ENCODE assay signal across 19 cellular contexts in genomic region chr10:78903351-78903940, GRCh38.
"Had no signal": no experiment of that assay in that cellular context is flagged by ENCODE, and none has a peak within 500 bp of the region (broad histone marks: within the 10 kb centered on the region; RNA-seq: fewer than 3 reads in every experiment).

No MANE protein-coding gene starts in this region.

- FAIRE-seq: endothelial cell of umbilical vein had no signal

- H3K27ac ChIP-seq: adrenal gland, cardiac muscle cell, ovary, testis, VCaP had no signal

- H3K36me3 ChIP-seq: adrenal gland, cardiac muscle cell, ovary had no signal

- H3K9me3 ChIP-seq: adrenal gland, ovary, testis had no signal

- ATAC-seq: activated CD4-positive, alpha-beta T cell treated with anti-CD3 and anti-CD28 coated beads for 36 hours; activated CD8-positive, alpha-beta T cell treated with anti-CD3 and anti-CD28 coated beads, Interleukin-2, amount 10 ng/mL, durations not matched to agents 7 days and 5 days; left ventricle myocardium superior; SK-N-SH treated with all-trans-retinoic acid at 6 μM for 48 hours had no signal

- H3K4me3 ChIP-seq: adrenal gland, cardiac muscle cell, ovary, testis had no signal

- DNase-seq: activated CD4-positive, alpha-beta T cell treated with anti-CD3 and anti-CD28 coated beads for 36 hours; activated CD8-positive, alpha-beta T cell treated with anti-CD3 and anti-CD28 coated beads, Interleukin-2, amount 10 ng/mL, durations not matched to agents 7 days and 5 days; activated naive CD4-positive, alpha-beta T cell treated with anti-CD3 and anti-CD28 coated beads, Interleukin-2, amount 50 U/mL, for 16 hours; activated T-cell treated with anti-CD3 and anti-CD28 coated beads for 4 hours; foreskin fibroblast; hypothalamus; left ventricle myocardium superior; mesendoderm; SHP77 treated with DMSO at 0.1 percent for 48 hours; stimulated activated CD4-positive, alpha-beta T cell treated with anti-CD3 and anti-CD28 coated beads, Interleukin-2, amount 100 ng/mL, for 48 hours; stimulated activated naive CD4-positive, alpha-beta T cell treated with Interleukin-2 at 50 U/mL for 16 hours; T-helper 1 cell; testis had no signal

- H3K27me3 ChIP-seq: adrenal gland, cardiac muscle cell, ovary, testis had no signal
